ENCODE assay signal across 25 cellular contexts in genomic region chr14:75240781-75241180, GRCh38. TPM values are rescaled to one million over a fixed set of nuclear protein-coding genes. Genes with fewer than 3 reads are reported as not detected.
DNase-seq lines count a peak whose midpoint lies in the region; ATAC-seq, FAIRE-seq and TF ChIP-seq lines count a peak whose summit lies in the region.
"Had no signal": no experiment of that assay in that cellular context is flagged by ENCODE, and none has a peak within 500 bp of the region (broad histone marks: within the 10 kb centered on the region; RNA-seq: fewer than 3 reads in every experiment).

No MANE protein-coding gene starts in this region.

- H3K4me3 ChIP-seq in H1 (ENCODE audit: extremely low read depth in 1 of 4, insufficient read depth in 2 of 4, low read depth in 3 of 4, low read length in 4 of 4) (no peak overlapping the region), mucosa of descending colon (no peak overlapping the region), skeletal muscle tissue (ENCODE audit: low read length in 3 of 3) (no peak overlapping the region)
- H3K4me3 ChIP-seq in naive thymus-derived CD4-positive, alpha-beta T cell (ENCODE audit: low read length): no peak overlapping the region
- H3K4me3 ChIP-seq: GM12878 had no signal

- ATAC-seq in mucosa of descending colon (peak; percentile 15), HG03460 (IDR thresholded peaks at IDR 0.05; ENCODE audit: unreplicated experiment) (no peak), HG03342 (IDR thresholded peaks at IDR 0.05; ENCODE audit: unreplicated experiment) (no peak), HG03439 (IDR thresholded peaks at IDR 0.05; ENCODE audit: unreplicated experiment) (no peak)
- ATAC-seq in naive thymus-derived CD4-positive, alpha-beta T cell: no peak
- ATAC-seq: GM12878, HCT116 had no signal

- no peak overlapping the region for H2AFZ ChIP-seq in H1 (ENCODE audit: low read length)

- H3K23ac ChIP-seq in H1 (ENCODE audit: insufficient read length): no peak overlapping the region

- H3K27ac Mint-ChIP-seq in naive thymus-derived CD4-positive, alpha-beta T cell: no peak overlapping the region
- H3K27ac Mint-ChIP-seq: B cell, CD14-positive monocyte had no signal

- H3K4me1 ChIP-seq in H1 (replicated peaks in 1 of 4; ENCODE audit: control insufficient read depth in 3 of 4, insufficient read depth in 4 of 4, low read length in 3 of 4): no peaks in the 10 kb centered on the region; a peak in 1 of 7 replicates
- no peaks in the 10 kb centered on the region for H3K4me1 ChIP-seq in mucosa of descending colon (ENCODE audit: low read depth)
- H3K4me1 ChIP-seq in skeletal muscle tissue (ENCODE audit: control insufficient read depth in 3 of 3, insufficient read depth in 3 of 3, low read length in 3 of 3): peaks cover 49 to 69% (median 49%) of the 10 kb centered on the region in 3 donors
- peaks cover 0 to under 1% of the 10 kb centered on the region in 2 donors for H3K4me1 ChIP-seq in naive thymus-derived CD4-positive, alpha-beta T cell (ENCODE audit: control insufficient read depth in 2 of 2, insufficient read depth in 2 of 2, low read length in 2 of 2)

- no peak overlapping the region for H4K5ac ChIP-seq in H1 (ENCODE audit: insufficient read length, low read depth, low read length)

- no peak for TF ChIP-seq POLR2A in H1 (IDR thresholded peaks at IDR 0.05; ENCODE audit: control extremely low read depth in 1 of 2, low read depth in 2 of 2, low read length in 2 of 2)

- H3K36me3 Mint-ChIP-seq in naive thymus-derived CD4-positive, alpha-beta T cell: no peaks in the 10 kb centered on the region
- H3K36me3 Mint-ChIP-seq: CD8-positive, alpha-beta memory T cell had no signal

- TF ChIP-seq EP300 in H1 (IDR thresholded peaks at IDR 0.05; ENCODE audit: borderline replicate concordance in 1 of 2, low read depth in 2 of 2, low read length in 2 of 2): no peak

- H2BK20ac ChIP-seq in H1 (ENCODE audit: low read length): no peak overlapping the region

- H3K56ac ChIP-seq in H1 (replicated peaks; ENCODE audit: insufficient read length, low read depth, low read length): no peak overlapping the region

- TF ChIP-seq RAD21 in H1 (IDR thresholded peaks at IDR 0.05 in 1 of 2, conservative IDR thresholded peaks at IDR 0.05 in 1 of 2; ENCODE audit: low read depth in 2 of 2, low read length in 2 of 2): no peak

- H2BK120ac ChIP-seq in H1 (replicated peaks; ENCODE audit: low read depth, low read length): no peak overlapping the region

- 82% methylated on average over 6 of the region's 6 CpGs; no CpG with 5 or more reads in 1 of the 2 experiments for WGBS in H1 (ENCODE audit: extremely low coverage in 1 of 2, insufficient coverage in 1 of 2, insufficient read length in 1 of 2, insufficient replicate concordance in 2 of 2, low coverage in 1 of 2, low lambda C conversion rate in 2 of 2, missing lambda C conversion rate in 1 of 2), 2 experiments

- no peak overlapping the region for H3K4ac ChIP-seq in H1 (replicated peaks; ENCODE audit: insufficient read length, low read depth, low read length)

- no peak overlapping the region for H2BK15ac ChIP-seq in H1 (ENCODE audit: low read length)

- intact Hi-C loops in mucosa of descending colon (cut with DNase I, micrococcal nuclease): no loop called here
- intact Hi-C loops in naive thymus-derived CD4-positive, alpha-beta T cell (cut with micrococcal nuclease): loop anchor here in 1 of 2 donors (10.0 kb wide), 1 partner anchor 476 kb away; the partner anchor contains the start of gene YLPM1

- no peak overlapping the region for H3K4me3 Mint-ChIP-seq in naive thymus-derived CD4-positive, alpha-beta T cell
- H3K4me3 Mint-ChIP-seq: B cell; CD14-positive monocyte; CD8-positive, alpha-beta memory T cell had no signal

- no peak overlapping the region for H3K4me2 ChIP-seq in H1 (ENCODE audit: insufficient read depth in 1 of 2, low read depth in 2 of 2, low read length in 2 of 2)

- H3K27me3 Mint-ChIP-seq in naive thymus-derived CD4-positive, alpha-beta T cell: peaks cover 0 to 57% (median 0%) of the 10 kb centered on the region in 5 donors
- H3K27me3 Mint-ChIP-seq: B cell had no signal

- FAIRE-seq in HTR-8/SVneo (lab: Jason Lieb, UNC) (peak; percentile 31), H1 (lab: Jason Lieb, UNC) (no peak)
- FAIRE-seq: GM12878 had no signal

- no peak overlapping the region for H4K8ac ChIP-seq in H1 (ENCODE audit: extremely low read depth, insufficient read depth, low read length)

- no peak for TF ChIP-seq CTCF in H1 (IDR thresholded peaks at IDR 0.05; ENCODE audit: control extremely low read depth in 1 of 3, insufficient read depth in 1 of 3, low read depth in 1 of 3, low read length in 3 of 3)
- no peak for TF ChIP-seq CTCF in mucosa of descending colon (IDR thresholded peaks at IDR 0.05)

- H3K14ac ChIP-seq in H1 (ENCODE audit: insufficient read length): no peak overlapping the region

- H2BK5ac ChIP-seq in H1 (ENCODE audit: low read depth, low read length): no peak overlapping the region

- no peaks in the 10 kb centered on the region for H3K79me1 ChIP-seq in H1 (ENCODE audit: low read depth, low read length)

- DNase-seq in HTR-8/SVneo (ENCODE audit: insufficient read length, low spot score) (no peak), H1 (ENCODE audit: low read depth in 1 of 2, low spot score in 2 of 2) (no peak), mucosa of descending colon (no peak)
- DNase-seq in naive thymus-derived CD4-positive, alpha-beta T cell: no peak
- DNase-seq: CD8-positive, alpha-beta memory T cell; DMS 273 treated with DMSO at 0.1 percent for 48 hours; DMS79; EL; GDM1; KBM-7; NCI-H1694; NCI-H2081; NCI-H2227 treated with DMSO at 0.1 percent for 48 hours; NCI-H526 treated with DMSO at 0.1 percent for 48 hours; RPMI8226; SHP77 had no signal

- H2BK12ac ChIP-seq in H1 (ENCODE audit: low read depth, low read length): peak overlapping the region; percentile 22; the same call in 1 of the 2 replicates

- H3K79me2 ChIP-seq in H1 (ENCODE audit: control insufficient read depth in 1 of 2, insufficient read depth in 2 of 2, low read length in 2 of 2): no peaks in the 10 kb centered on the region

- no peak overlapping the region for H3K18ac ChIP-seq in H1 (ENCODE audit: extremely low read depth, low read length)

- CTCF ChIA-PET in H1 (lab: Charles Lee; ENCODE audit: partially characterized antibody): interaction anchor here (0.8 to 1.0 kb wide), 3 partner anchors 60 to 98 kb away, joined by 3 to 4 read pairs (median 3); no protein-coding TSS in a partner anchor
- CTCF ChIA-PET in naive thymus-derived CD4-positive, alpha-beta T cell (lab: Charles Lee): no interaction called here

- no peaks in the 10 kb centered on the region for H4K20me1 ChIP-seq in H1 (replicated peaks in 1 of 2; ENCODE audit: control insufficient read depth in 1 of 2, insufficient read depth in 2 of 2, low read length in 2 of 2)

- H3K9me3 Mint-ChIP-seq in naive thymus-derived CD4-positive, alpha-beta T cell: no peaks in the 10 kb centered on the region
- H3K9me3 Mint-ChIP-seq: CD14-positive monocyte; CD8-positive, alpha-beta memory T cell had no signal

- H3K9ac ChIP-seq in H1 (replicated peaks in 1 of 4; ENCODE audit: extremely low read depth in 1 of 4, low read depth in 3 of 4, low read length in 3 of 4) (no peak overlapping the region), skeletal muscle tissue (ENCODE audit: low read depth in 1 of 3, low read length in 3 of 3) (no peak overlapping the region)

- H4K91ac ChIP-seq in H1 (replicated peaks; ENCODE audit: insufficient read length, low read length): peak overlapping the region; percentile 19

- no peaks in the 10 kb centered on the region for H3K36me3 ChIP-seq in H1 (ENCODE audit: control insufficient read depth in 2 of 4, insufficient read depth in 4 of 4, low read length in 3 of 4)
- H3K36me3 ChIP-seq in mucosa of descending colon (ENCODE audit: low read depth): no peaks in the 10 kb centered on the region
- no peaks in the 10 kb centered on the region for H3K36me3 ChIP-seq in skeletal muscle tissue (ENCODE audit: control insufficient read depth in 3 of 3, insufficient read depth in 3 of 3, low read length in 3 of 3)
- no peaks in the 10 kb centered on the region for H3K36me3 ChIP-seq in naive thymus-derived CD4-positive, alpha-beta T cell (ENCODE audit: control insufficient read depth in 2 of 3, insufficient read depth in 3 of 3, low read length in 3 of 3)

- POLR2A ChIA-PET in H1 (lab: Charles Lee; ENCODE audit: partially characterized antibody): interaction anchor here (0.7 to 1.7 kb wide), 5 partner anchors 14 to 236 kb away, joined by 3 to 7 read pairs (median 3); no protein-coding TSS in a partner anchor
- POLR2A ChIA-PET in naive thymus-derived CD4-positive, alpha-beta T cell (lab: Charles Lee): no interaction called here

- H3K4me1 Mint-ChIP-seq in naive thymus-derived CD4-positive, alpha-beta T cell: peaks cover 0 to 22% (median 8%) of the 10 kb centered on the region in 7 donors
- H3K4me1 Mint-ChIP-seq: B cell had no signal

- no peaks in the 10 kb centered on the region for H3K23me2 ChIP-seq in H1 (ENCODE audit: low read depth, low read length)

- H3K27ac ChIP-seq in H1 (ENCODE audit: low read depth, low read length): no peak overlapping the region
- peak overlapping the region; percentile 98 for H3K27ac ChIP-seq in skeletal muscle tissue (ENCODE audit: low read depth, low read length)
- no peak overlapping the region for H3K27ac ChIP-seq in naive thymus-derived CD4-positive, alpha-beta T cell (ENCODE audit: low read depth, low read length)
- H3K27ac ChIP-seq: 22Rv1 had no signal

- no peak overlapping the region for H2AK5ac ChIP-seq in H1 (ENCODE audit: low read depth, low read length)

- no peaks in the 10 kb centered on the region for H3K27me3 ChIP-seq in H1 (replicated peaks in 1 of 4; ENCODE audit: control insufficient read depth in 3 of 4, extremely low read depth in 1 of 4, insufficient read depth in 3 of 4, low read length in 3 of 4)
- no peaks in the 10 kb centered on the region for H3K27me3 ChIP-seq in skeletal muscle tissue (ENCODE audit: control insufficient read depth in 3 of 3, insufficient read depth in 3 of 3, low read length in 3 of 3)
- H3K27me3 ChIP-seq in naive thymus-derived CD4-positive, alpha-beta T cell (ENCODE audit: control insufficient read depth in 2 of 2, insufficient read depth in 2 of 2, low read length in 2 of 2): no peaks in the 10 kb centered on the region

- H3K9me3 ChIP-seq in H1 (ENCODE audit: insufficient read depth in 2 of 2, low read depth in 1 of 2, low read length in 1 of 2) (no peaks in the 10 kb centered on the region), mucosa of descending colon (no peaks in the 10 kb centered on the region), skeletal muscle tissue (ENCODE audit: control insufficient read depth in 3 of 3, low read length in 3 of 3) (no peaks in the 10 kb centered on the region)
- no peaks in the 10 kb centered on the region for H3K9me3 ChIP-seq in naive thymus-derived CD4-positive, alpha-beta T cell (ENCODE audit: control insufficient read depth in 2 of 3, low read length in 3 of 3)

RNA-seq across cellular contexts. Expression of gene FOS, which starts 37.8 kb away (rescaled TPM):
- total RNA-seq in H1 (2021; fragmentation: NEBNext Ultra II Directional; extraction: Animal tissue kit (Norgen Biotek cat#: 25700)): 51.5 and 51.8 TPM in 2 replicates
- 50.2 and 74.5 TPM in 2 replicates for polyA plus RNA-seq in H1 (2011; rRNA removed)
- 29.8 TPM for polyA plus RNA-seq in H1 (2011; cell fraction: cytosol; rRNA removed)
- 236 TPM for polyA plus RNA-seq in H1 (2011; cell fraction: nucleus; rRNA removed)
- 36.4 to 90.0 TPM (median 56.1 TPM) in 4 replicates for polyA plus RNA-seq in H1 (2012, experiment 1 of 2)
- 60.5 TPM for polyA plus RNA-seq in H1 (2012, experiment 2 of 2)
- 8.6 TPM for polyA plus RNA-seq in H1 (2013, experiment 1 of 2)
- polyA plus RNA-seq in H1 (2013, experiment 2 of 2): 8.3 TPM
- polyA minus RNA-seq in H1 (2011; rRNA and poly(A)+ RNA removed): 35.8 and 91.1 TPM in 2 replicates
- polyA minus RNA-seq in H1 (2011; cell fraction: cytosol; rRNA and poly(A)+ RNA removed): 38.5 TPM
- polyA minus RNA-seq in H1 (2011; cell fraction: nucleus; rRNA and poly(A)+ RNA removed): 604 TPM
- 100 to 1,000 TPM; 163 to 292 (median 243) TPM for total RNA-seq in mucosa of descending colon
- 134 TPM for total RNA-seq in skeletal muscle tissue
- total RNA-seq in naive thymus-derived CD4-positive, alpha-beta T cell: 1,000 to 10,000 TPM in 2 of 5 experiments, 10 to 100 TPM in 2, 1 to 10 TPM in 1; 9.4 to 4,557 (median 14.4) TPM
- polyA plus RNA-seq in naive thymus-derived CD4-positive, alpha-beta T cell: 10 to 100 TPM; 27.5 to 96.7 TPM
